In the genomic region with DNA sequence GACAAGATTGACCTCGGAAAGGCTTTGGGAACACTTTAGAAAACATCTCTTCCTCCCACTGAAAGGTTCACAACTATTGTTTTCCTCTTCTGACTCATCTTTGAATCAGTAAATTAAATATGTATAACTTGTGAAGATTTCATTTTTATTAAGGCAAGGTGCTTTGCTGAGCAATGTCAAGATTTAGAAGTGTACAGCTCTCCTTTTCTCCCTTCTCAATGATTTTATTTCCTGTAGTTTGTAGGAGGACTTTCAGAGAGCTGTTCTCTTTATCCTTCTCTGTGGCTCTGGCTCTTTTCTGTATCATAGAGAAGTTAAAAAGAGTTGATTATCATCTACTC, we compare ENCODE assay signal across 12 cellular contexts.
"Had no signal": no experiment of that assay in that cellular context is flagged by ENCODE, and none has a peak within 500 bp of the region (broad histone marks: within the 10 kb centered on the region; RNA-seq: fewer than 3 reads in every experiment).

No MANE protein-coding gene starts in this region.

- H3K79me2 ChIP-seq: hepatocyte had no signal

- H3K4me1 Mint-ChIP-seq: activated naive CD8-positive, alpha-beta T cell treated with anti-CD3 and anti-CD28 coated beads, Interleukin-2, amount 10 ng/mL, durations not matched to agents 7 days and 5 days; neural crest cell; stimulated activated memory B cell treated with anti-CD40 and anti-IgM and Interleukin-4, amounts not matched to agents 10 μg/mL and 1 μg/mL and 100 μg/mL, for 72 hours had no signal

- H3K9me3 ChIP-seq: ovary had no signal

- H3K36me3 Mint-ChIP-seq: activated naive CD8-positive, alpha-beta T cell treated with anti-CD3 and anti-CD28 coated beads, Interleukin-2, amount 10 ng/mL, durations not matched to agents 7 days and 5 days; stimulated activated memory B cell treated with anti-CD40 and anti-IgM and Interleukin-4, amounts not matched to agents 10 μg/mL and 1 μg/mL and 100 μg/mL, for 72 hours had no signal

- H3K27ac Mint-ChIP-seq: activated naive CD8-positive, alpha-beta T cell treated with anti-CD3 and anti-CD28 coated beads, Interleukin-2, amount 10 ng/mL, durations not matched to agents 7 days and 5 days; stimulated activated memory B cell treated with anti-CD40 and anti-IgM and Interleukin-4, amounts not matched to agents 10 μg/mL and 1 μg/mL and 100 μg/mL, for 72 hours had no signal

- H3K9me3 Mint-ChIP-seq: activated naive CD8-positive, alpha-beta T cell treated with anti-CD3 and anti-CD28 coated beads, Interleukin-2, amount 10 ng/mL, durations not matched to agents 7 days and 5 days; neural crest cell; stimulated activated memory B cell treated with anti-CD40 and anti-IgM and Interleukin-4, amounts not matched to agents 10 μg/mL and 1 μg/mL and 100 μg/mL, for 72 hours had no signal

- H3K27me3 Mint-ChIP-seq: activated naive CD8-positive, alpha-beta T cell treated with anti-CD3 and anti-CD28 coated beads, Interleukin-2, amount 10 ng/mL, durations not matched to agents 7 days and 5 days; stimulated activated memory B cell treated with anti-CD40 and anti-IgM and Interleukin-4, amounts not matched to agents 10 μg/mL and 1 μg/mL and 100 μg/mL, for 72 hours had no signal

- H3K4me2 ChIP-seq: hepatocyte had no signal

- H3K4me3 ChIP-seq: hepatocyte, ovary had no signal

- H3K27me3 ChIP-seq: brain microvascular endothelial cell, hepatocyte, ovary had no signal

- H3K27ac ChIP-seq: brain microvascular endothelial cell, hepatocyte, ovary had no signal

- H2AFZ ChIP-seq: hepatocyte had no signal

- H3K4me3 Mint-ChIP-seq: activated naive CD8-positive, alpha-beta T cell treated with anti-CD3 and anti-CD28 coated beads, Interleukin-2, amount 10 ng/mL, durations not matched to agents 7 days and 5 days; neural crest cell; stimulated activated memory B cell treated with anti-CD40 and anti-IgM and Interleukin-4, amounts not matched to agents 10 μg/mL and 1 μg/mL and 100 μg/mL, for 72 hours had no signal

- DNase-seq: activated CD4-positive, alpha-beta T cell treated with anti-CD3 and anti-CD28 coated beads, Interleukin-2, amount 50 U/mL, for 1 hour; activated CD8-positive, alpha-beta memory T cell treated with anti-CD3 and anti-CD28 coated beads for 24 hours; activated naive CD4-positive, alpha-beta T cell; activated naive CD8-positive, alpha-beta T cell treated with anti-CD3 and anti-CD28 coated beads, Interleukin-2, amount 10 ng/mL, durations not matched to agents 7 days and 5 days; brain microvascular endothelial cell; islet precursor cell; ovary; stimulated activated CD4-positive, alpha-beta T cell treated with anti-CD3 and anti-CD28 coated beads, Interleukin-2, amount 100 ng/mL, for 48 hours had no signal

- ATAC-seq: left lobe of liver; stimulated activated memory B cell treated with anti-CD40 and anti-IgM and Interleukin-4, amounts not matched to agents 10 μg/mL and 1 μg/mL and 100 μg/mL, for 72 hours had no signal

- H3K36me3 ChIP-seq: brain microvascular endothelial cell, ovary had no signal
